ENCODE assay signal across 8 cellular contexts in the genomic region with DNA sequence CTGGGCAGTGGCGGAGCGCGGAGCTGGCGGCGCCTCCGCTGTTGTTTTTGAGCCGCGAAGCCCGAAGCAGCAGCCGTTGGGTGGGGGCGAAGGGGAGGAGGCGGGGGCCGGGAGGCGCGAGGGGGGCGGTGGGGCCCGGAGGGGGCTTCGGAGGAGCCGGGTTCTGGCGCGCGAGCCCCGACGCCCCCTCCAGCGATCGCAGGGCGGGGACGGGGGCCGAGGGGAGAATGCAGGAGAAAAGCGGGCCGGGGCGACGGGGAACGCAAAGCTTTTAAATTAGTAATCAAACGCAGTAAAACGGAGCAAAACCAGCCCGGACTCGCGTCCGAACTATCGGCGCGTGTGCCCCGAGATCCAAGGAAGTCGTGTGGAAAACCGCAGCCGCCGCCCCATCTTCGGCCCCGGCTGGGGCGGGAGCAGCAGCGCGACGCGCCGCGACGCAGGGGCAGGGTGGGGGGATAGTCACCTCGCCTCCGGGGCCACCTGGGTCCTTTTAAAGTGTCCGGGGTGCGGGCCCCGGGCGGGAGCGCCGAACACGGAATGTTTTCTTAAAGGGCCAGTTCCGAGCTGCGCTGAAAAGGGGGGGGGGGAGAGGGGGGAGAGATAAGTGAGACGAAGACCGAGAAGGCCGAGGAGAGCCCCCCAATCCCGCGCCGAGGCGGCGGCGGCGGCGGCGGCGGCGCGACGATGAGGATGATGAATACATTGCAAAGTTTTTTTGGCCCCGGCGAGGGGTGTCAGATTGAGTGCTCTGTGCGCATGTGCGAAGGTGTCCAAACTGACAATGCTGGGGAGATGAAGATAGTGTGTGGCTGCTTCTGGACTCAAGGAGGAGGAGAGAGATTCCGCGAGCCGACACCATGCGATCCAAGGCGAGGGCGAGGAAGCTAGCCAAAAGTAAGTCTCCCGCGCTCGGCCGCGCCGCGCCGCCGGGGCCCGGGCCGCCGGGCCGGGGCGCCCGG. TPM values are rescaled to one million over a fixed set of nuclear protein-coding genes. Genes with fewer than 3 reads are reported as not detected.
DNase-seq lines count a peak whose midpoint lies in the region; ATAC-seq and TF ChIP-seq lines count a peak whose summit lies in the region.

A gene (plus strand): TSS at position 804 of the 962 bp plus-strand sequence. CDS start 57 bp downstream, at position 861.

- TF ChIP-seq RAD21 in SK-N-SH (IDR thresholded peaks at IDR 0.05; ENCODE audit: low read length): no peak

- no peaks in the 10 kb centered on the region for H3K79me2 ChIP-seq in SK-N-SH (ENCODE audit: insufficient read depth)
- H3K79me2 ChIP-seq in Karpas-422 (ENCODE audit: low read length): no peaks in the 10 kb centered on the region

- H3K9ac ChIP-seq in SK-N-SH: no peak within 1 kb of the TSS
- H3K9ac ChIP-seq in Karpas-422 (ENCODE audit: low read length): no peak within 1 kb of the TSS

- no peak for TF ChIP-seq CTCF in SK-N-SH (IDR thresholded peaks at IDR 0.05)

- H3K27me3 ChIP-seq in SK-N-SH (ENCODE audit: insufficient read depth): peaks cover 70% of the 10 kb centered on the region
- no peaks in the 10 kb centered on the region for H3K27me3 ChIP-seq in Karpas-422 (ENCODE audit: low read length)

- POLR2A ChIA-PET in SK-N-SH (lab: Yijun Ruan, JAX): no interaction called here

- H3K36me3 ChIP-seq in SK-N-SH (replicated peaks in 1 of 2; ENCODE audit: control insufficient read depth in 1 of 2, insufficient read depth in 2 of 2, low read length in 1 of 2) (no peaks in the 10 kb centered on the region), Karpas-422 (ENCODE audit: insufficient read depth, low read length) (no peaks in the 10 kb centered on the region)

- TF ChIP-seq EP300 in SK-N-SH (IDR thresholded peaks at IDR 0.05; ENCODE audit: borderline replicate concordance in 1 of 2, low read depth in 1 of 2, low read length in 1 of 2): no peak

- peak within 1 kb of the TSS; percentile 40 to 52; a peak in 3 of 4 replicates for H3K4me3 ChIP-seq in SK-N-SH (ENCODE audit: low read depth in 2 of 2, low read length in 1 of 2)
- no peak within 1 kb of the TSS for H3K4me3 ChIP-seq in Karpas-422 (ENCODE audit: low read length)

- no peak within 1 kb of the TSS for H2AFZ ChIP-seq in SK-N-SH (ENCODE audit: low read depth)
- no peak within 1 kb of the TSS for H2AFZ ChIP-seq in Karpas-422 (ENCODE audit: low read length)

- H4K20me1 ChIP-seq in SK-N-SH (ENCODE audit: insufficient read depth) (no peaks in the 10 kb centered on the region), Karpas-422 (ENCODE audit: insufficient read depth, low read depth, low read length) (no peaks in the 10 kb centered on the region)

- H3K27ac ChIP-seq in SK-N-SH (ENCODE audit: low read depth in 2 of 2, low read length in 1 of 2) (no peak within 1 kb of the TSS), Karpas-422 (ENCODE audit: low read length) (no peak within 1 kb of the TSS)

- H3K9me3 ChIP-seq in SK-N-SH (no peaks in the 10 kb centered on the region), Karpas-422 (ENCODE audit: low read length) (no peaks in the 10 kb centered on the region; the same call in 1 of the 2 replicates)

- ATAC-seq in SK-N-SH treated with all-trans-retinoic acid at 6 μM for 48 hours (no peak), Right ventricle myocardium superior (ENCODE audit: poor library complexity) (peak; percentile 17), GM21723 (IDR thresholded peaks at IDR 0.05; ENCODE audit: unreplicated experiment) (no peak)

- H3K4me1 ChIP-seq in SK-N-SH (ENCODE audit: control insufficient read depth in 1 of 2, insufficient read depth in 2 of 2, low read depth in 1 of 2, low read length in 1 of 2): no peaks in the 10 kb centered on the region
- H3K4me1 ChIP-seq in Karpas-422 (ENCODE audit: low read length): no peaks in the 10 kb centered on the region

- intact Hi-C loops in Right ventricle myocardium superior (cut with DNase I) (loop anchor here (10.0 kb wide), 1 partner anchor 216 kb away; no protein-coding TSS in a partner anchor), posterior vena cava (cut with DNase I) (loop anchor here (5.0 to 10.0 kb wide), 4 partner anchors 146 to 346 kb away; no protein-coding TSS in a partner anchor)

- peak within 1 kb of the TSS; percentile 67; the same call in 1 of the 2 replicates for H3K4me2 ChIP-seq in SK-N-SH
- no peak within 1 kb of the TSS for H3K4me2 ChIP-seq in Karpas-422 (ENCODE audit: low read depth, low read length, poor library complexity, severe bottlenecking)

- H3K9me2 ChIP-seq in SK-N-SH (no peaks in the 10 kb centered on the region), Karpas-422 (replicated peaks; ENCODE audit: insufficient read depth, low read length) (no peaks in the 10 kb centered on the region)

- no peaks in the 10 kb centered on the region for H3F3A ChIP-seq in SK-N-SH (replicated peaks; ENCODE audit: insufficient read depth)

- CTCF ChIA-PET in SK-N-SH (lab: Yijun Ruan, JAX): interaction anchor here (0.7 kb wide), 1 partner anchor 363 kb away, joined by 3 read pairs; no protein-coding TSS in a partner anchor

- DNase-seq in SK-N-SH (no peak), Right ventricle myocardium superior (peak; percentile 65), posterior vena cava (ENCODE audit: low spot score) (peak; percentile 80), Karpas-422 (no peak), Kasumi-1 (lab: John Stamatoyannopoulos, UW) (no peak)
- DNase-seq in activated T-cell treated with anti-CD3 and anti-CD28 coated beads, Interleukin-2, amount 50 U/mL, for 48 hours: peak; percentile 51 to 52

- 4% methylated on average over 44 of the region's 110 CpGs for WGBS in SK-N-SH (ENCODE audit: low lambda C conversion rate)

TF ChIP-seq in SK-N-SH, 30 proteins besides CTCF, POLR2A, EP300 and RAD21 (continues in another document):
- TF ChIP-seq FOXJ3 (CRISPR knock-in tag; IDR thresholded peaks at IDR 0.05): no peak
- TF ChIP-seq, protein P1, sequence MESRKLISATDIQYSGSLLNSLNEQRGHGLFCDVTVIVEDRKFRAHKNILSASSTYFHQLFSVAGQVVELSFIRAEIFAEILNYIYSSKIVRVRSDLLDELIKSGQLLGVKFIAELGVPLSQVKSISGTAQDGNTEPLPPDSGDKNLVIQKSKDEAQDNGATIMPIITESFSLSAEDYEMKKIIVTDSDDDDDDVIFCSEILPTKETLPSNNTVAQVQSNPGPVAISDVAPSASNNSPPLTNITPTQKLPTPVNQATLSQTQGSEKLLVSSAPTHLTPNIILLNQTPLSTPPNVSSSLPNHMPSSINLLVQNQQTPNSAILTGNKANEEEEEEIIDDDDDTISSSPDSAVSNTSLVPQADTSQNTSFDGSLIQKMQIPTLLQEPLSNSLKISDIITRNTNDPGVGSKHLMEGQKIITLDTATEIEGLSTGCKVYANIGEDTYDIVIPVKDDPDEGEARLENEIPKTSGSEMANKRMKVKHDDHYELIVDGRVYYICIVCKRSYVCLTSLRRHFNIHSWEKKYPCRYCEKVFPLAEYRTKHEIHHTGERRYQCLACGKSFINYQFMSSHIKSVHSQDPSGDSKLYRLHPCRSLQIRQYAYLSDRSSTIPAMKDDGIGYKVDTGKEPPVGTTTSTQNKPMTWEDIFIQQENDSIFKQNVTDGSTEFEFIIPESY (IDR thresholded peaks at IDR 0.05; ENCODE audit: borderline replicate concordance, low read depth): no peak
- TF ChIP-seq SMC3 (IDR thresholded peaks at IDR 0.05; ENCODE audit: low read depth, low read length): no peak
- TF ChIP-seq, protein P2, sequence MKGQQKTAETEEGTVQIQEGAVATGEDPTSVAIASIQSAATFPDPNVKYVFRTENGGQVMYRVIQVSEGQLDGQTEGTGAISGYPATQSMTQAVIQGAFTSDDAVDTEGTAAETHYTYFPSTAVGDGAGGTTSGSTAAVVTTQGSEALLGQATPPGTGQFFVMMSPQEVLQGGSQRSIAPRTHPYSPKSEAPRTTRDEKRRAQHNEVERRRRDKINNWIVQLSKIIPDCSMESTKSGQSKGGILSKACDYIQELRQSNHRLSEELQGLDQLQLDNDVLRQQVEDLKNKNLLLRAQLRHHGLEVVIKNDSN (IDR thresholded peaks at IDR 0.05; ENCODE audit: borderline replicate concordance, low read depth): no peak
- no peak for TF ChIP-seq FOSL2 (IDR thresholded peaks at IDR 0.05; ENCODE audit: borderline replicate concordance, low read depth)
- TF ChIP-seq EZH2phosphoT487 (IDR thresholded peaks at IDR 0.05; ENCODE audit: borderline replicate concordance, low read depth): no peak

TF ChIP-seq in SK-N-SH treated with all-trans-retinoic acid at 6 μM for 48 hours, 23 proteins besides CTCF, POLR2A, EP300 and RAD21 (continues in another document):
- TF ChIP-seq TCF4 (CRISPR knock-in tag; IDR thresholded peaks at IDR 0.05; ENCODE audit: borderline replicate concordance): no peak
- no peak for TF ChIP-seq PPARA (CRISPR knock-in tag; IDR thresholded peaks at IDR 0.05; ENCODE audit: borderline replicate concordance)
- TF ChIP-seq ZNF8 (CRISPR knock-in tag; IDR thresholded peaks at IDR 0.05): no peak
- TF ChIP-seq ZNF565 (CRISPR knock-in tag; conservative IDR thresholded peaks at IDR 0.05; ENCODE audit: low read depth): no peak
- TF ChIP-seq ESRRG (CRISPR knock-in tag; IDR thresholded peaks at IDR 0.05): no peak
- TF ChIP-seq, protein P3, sequence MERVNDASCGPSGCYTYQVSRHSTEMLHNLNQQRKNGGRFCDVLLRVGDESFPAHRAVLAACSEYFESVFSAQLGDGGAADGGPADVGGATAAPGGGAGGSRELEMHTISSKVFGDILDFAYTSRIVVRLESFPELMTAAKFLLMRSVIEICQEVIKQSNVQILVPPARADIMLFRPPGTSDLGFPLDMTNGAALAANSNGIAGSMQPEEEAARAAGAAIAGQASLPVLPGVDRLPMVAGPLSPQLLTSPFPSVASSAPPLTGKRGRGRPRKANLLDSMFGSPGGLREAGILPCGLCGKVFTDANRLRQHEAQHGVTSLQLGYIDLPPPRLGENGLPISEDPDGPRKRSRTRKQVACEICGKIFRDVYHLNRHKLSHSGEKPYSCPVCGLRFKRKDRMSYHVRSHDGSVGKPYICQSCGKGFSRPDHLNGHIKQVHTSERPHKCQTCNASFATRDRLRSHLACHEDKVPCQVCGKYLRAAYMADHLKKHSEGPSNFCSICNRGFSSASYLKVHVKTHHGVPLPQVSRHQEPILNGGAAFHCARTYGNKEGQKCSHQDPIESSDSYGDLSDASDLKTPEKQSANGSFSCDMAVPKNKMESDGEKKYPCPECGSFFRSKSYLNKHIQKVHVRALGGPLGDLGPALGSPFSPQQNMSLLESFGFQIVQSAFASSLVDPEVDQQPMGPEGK (CRISPR knock-in tag; IDR thresholded peaks at IDR 0.05; ENCODE audit: borderline replicate concordance): no peak
- no peak for TF ChIP-seq SNAI2 (CRISPR knock-in tag; IDR thresholded peaks at IDR 0.05)
- no peak for TF ChIP-seq GLIS3 (CRISPR knock-in tag; IDR thresholded peaks at IDR 0.05)

RNA-seq across cellular contexts. Expression of the gene that starts here (rescaled TPM):
- polyA plus RNA-seq in SK-N-SH (2012; rRNA removed): not detected in 2 replicates
- not detected in 2 replicates for polyA plus RNA-seq in SK-N-SH (2012; cell fraction: cytosol; rRNA removed)
- not detected in 2 replicates for polyA plus RNA-seq in SK-N-SH (2012; cell fraction: nucleus; rRNA removed)
- total RNA-seq in Right ventricle myocardium superior (14.2 TPM), posterior vena cava (10 to 100 TPM; 15.8 to 21.1 TPM)
- not detected in 2 replicates for total RNA-seq in Karpas-422 (2014; rRNA removed; shearing (Covaris generic); ENCODE audit: low replicate concordance)

Comparison
In these comparisons a context has a peak if more than half of its experiments do, and no peak if none do; other contexts are left out.
1. RNA of the gene that starts here (total RNA-seq): 15.8 to 21.1 TPM in posterior vena cava and 14.2 TPM in Right ventricle myocardium superior (single experiment); not detected in Karpas-422; every median in the first group is over 10 times any median in the second.
2. DNase-seq: peak in activated T-cell treated with anti-CD3 and anti-CD28 coated beads, Interleukin-2, amount 50 U/mL, for 48 hours (2 of 2), Right ventricle myocardium superior (single experiment) and posterior vena cava (single experiment); none in SK-N-SH (single experiment), Karpas-422 (single experiment) and Kasumi-1 (0 of 2).